1 cellular context compared by ENCODE assay signal in the genomic region with DNA sequence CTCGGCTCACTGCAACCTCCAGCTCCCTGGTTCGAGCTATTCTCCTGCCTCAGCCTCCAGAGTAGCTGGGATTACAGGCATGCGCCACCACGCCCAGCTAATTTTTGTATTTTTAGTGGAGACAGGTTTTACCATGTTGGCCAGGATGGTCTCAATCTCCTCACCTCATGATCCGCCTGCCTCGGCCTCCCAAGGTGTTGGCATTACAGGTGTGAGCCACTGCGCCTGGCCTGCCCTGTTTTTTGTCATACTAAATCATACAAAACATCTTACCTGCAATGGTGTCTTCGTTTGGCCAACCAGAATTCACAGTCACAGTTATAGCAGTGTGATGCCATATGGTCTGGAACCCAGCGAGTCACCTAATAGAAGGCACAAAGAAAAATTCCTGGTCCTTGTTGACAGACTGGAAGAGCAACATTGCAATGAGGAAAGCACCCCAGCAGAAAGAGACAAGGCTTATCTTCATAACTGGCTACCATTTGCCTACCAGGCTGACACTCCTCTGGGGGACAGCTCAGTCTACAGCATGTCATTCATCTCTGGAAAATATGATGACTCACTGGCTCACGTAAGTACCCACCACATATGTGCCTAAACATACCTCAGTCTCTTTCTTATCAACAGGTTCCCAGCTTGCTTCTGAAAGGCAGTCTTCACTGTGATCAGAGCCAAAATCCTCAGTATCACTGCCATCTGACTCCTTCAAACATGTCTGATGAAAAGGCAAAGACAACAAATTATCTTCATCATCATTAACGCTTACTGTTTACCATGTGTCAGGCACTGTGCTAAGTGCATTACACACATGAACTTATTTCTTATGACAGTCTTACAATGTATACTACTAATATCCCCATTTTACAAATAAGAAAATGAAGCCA.
TF ChIP-seq lines count a peak whose summit lies in the region.

No MANE protein-coding gene starts in this region.

TF ChIP-seq in K562, 482 proteins besides CTCF, POLR2A, EP300 and RAD21 (continued from another document and continues in another):
- TF ChIP-seq, protein P1, sequence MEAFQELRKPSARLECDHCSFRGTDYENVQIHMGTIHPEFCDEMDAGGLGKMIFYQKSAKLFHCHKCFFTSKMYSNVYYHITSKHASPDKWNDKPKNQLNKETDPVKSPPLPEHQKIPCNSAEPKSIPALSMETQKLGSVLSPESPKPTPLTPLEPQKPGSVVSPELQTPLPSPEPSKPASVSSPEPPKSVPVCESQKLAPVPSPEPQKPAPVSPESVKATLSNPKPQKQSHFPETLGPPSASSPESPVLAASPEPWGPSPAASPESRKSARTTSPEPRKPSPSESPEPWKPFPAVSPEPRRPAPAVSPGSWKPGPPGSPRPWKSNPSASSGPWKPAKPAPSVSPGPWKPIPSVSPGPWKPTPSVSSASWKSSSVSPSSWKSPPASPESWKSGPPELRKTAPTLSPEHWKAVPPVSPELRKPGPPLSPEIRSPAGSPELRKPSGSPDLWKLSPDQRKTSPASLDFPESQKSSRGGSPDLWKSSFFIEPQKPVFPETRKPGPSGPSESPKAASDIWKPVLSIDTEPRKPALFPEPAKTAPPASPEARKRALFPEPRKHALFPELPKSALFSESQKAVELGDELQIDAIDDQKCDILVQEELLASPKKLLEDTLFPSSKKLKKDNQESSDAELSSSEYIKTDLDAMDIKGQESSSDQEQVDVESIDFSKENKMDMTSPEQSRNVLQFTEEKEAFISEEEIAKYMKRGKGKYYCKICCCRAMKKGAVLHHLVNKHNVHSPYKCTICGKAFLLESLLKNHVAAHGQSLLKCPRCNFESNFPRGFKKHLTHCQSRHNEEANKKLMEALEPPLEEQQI (IDR thresholded peaks at IDR 0.05), result peak; percentile 89
- TF ChIP-seq, protein P2, sequence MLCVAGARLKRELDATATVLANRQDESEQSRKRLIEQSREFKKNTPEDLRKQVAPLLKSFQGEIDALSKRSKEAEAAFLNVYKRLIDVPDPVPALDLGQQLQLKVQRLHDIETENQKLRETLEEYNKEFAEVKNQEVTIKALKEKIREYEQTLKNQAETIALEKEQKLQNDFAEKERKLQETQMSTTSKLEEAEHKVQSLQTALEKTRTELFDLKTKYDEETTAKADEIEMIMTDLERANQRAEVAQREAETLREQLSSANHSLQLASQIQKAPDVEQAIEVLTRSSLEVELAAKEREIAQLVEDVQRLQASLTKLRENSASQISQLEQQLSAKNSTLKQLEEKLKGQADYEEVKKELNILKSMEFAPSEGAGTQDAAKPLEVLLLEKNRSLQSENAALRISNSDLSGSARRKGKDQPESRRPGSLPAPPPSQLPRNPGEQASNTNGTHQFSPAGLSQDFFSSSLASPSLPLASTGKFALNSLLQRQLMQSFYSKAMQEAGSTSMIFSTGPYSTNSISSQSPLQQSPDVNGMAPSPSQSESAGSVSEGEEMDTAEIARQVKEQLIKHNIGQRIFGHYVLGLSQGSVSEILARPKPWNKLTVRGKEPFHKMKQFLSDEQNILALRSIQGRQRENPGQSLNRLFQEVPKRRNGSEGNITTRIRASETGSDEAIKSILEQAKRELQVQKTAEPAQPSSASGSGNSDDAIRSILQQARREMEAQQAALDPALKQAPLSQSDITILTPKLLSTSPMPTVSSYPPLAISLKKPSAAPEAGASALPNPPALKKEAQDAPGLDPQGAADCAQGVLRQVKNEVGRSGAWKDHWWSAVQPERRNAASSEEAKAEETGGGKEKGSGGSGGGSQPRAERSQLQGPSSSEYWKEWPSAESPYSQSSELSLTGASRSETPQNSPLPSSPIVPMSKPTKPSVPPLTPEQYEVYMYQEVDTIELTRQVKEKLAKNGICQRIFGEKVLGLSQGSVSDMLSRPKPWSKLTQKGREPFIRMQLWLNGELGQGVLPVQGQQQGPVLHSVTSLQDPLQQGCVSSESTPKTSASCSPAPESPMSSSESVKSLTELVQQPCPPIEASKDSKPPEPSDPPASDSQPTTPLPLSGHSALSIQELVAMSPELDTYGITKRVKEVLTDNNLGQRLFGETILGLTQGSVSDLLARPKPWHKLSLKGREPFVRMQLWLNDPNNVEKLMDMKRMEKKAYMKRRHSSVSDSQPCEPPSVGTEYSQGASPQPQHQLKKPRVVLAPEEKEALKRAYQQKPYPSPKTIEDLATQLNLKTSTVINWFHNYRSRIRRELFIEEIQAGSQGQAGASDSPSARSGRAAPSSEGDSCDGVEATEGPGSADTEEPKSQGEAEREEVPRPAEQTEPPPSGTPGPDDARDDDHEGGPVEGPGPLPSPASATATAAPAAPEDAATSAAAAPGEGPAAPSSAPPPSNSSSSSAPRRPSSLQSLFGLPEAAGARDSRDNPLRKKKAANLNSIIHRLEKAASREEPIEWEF (CRISPR knock-in tag; IDR thresholded peaks at IDR 0.05), result peak; percentile 72; the same call in 1 of the 2 replicates
- TF ChIP-seq MYNN (IDR thresholded peaks at IDR 0.05) (peak; percentile 64; the same call in 1 of the 2 replicates), MYNN (CRISPR knock-in tag; IDR thresholded peaks at IDR 0.05) (no peak), STAG1 (CRISPR knock-in tag; IDR thresholded peaks at IDR 0.05; ENCODE audit: borderline replicate concordance) (no peak), GATAD2B (IDR thresholded peaks at IDR 0.05; ENCODE audit: borderline replicate concordance) (peak; percentile 96), CHD1 (IDR thresholded peaks at IDR 0.05; ENCODE audit: low read length) (no peak), FOXA1 (IDR thresholded peaks at IDR 0.05; ENCODE audit: borderline replicate concordance) (no peak), SMAD1 (IDR thresholded peaks at IDR 0.05; ENCODE audit: low read depth, low read length, partially characterized antibody) (no peak), POLR2H (tag; IDR thresholded peaks at IDR 0.05; ENCODE audit: low read depth) (no peak), TAF7 (tag; IDR thresholded peaks at IDR 0.05) (no peak), ZNF668 (CRISPR knock-in tag; IDR thresholded peaks at IDR 0.05) (no peak), SMC3 (conservative IDR thresholded peaks at IDR 0.05; ENCODE audit: insufficient read depth, low read depth, low read length) (no peak), ZNF24 (IDR thresholded peaks at IDR 0.05) (no peak; the same call in 1 of the 2 replicates), ATF1 (CRISPR knock-in tag; IDR thresholded peaks at IDR 0.05) (no peak), ATF1 (tag; IDR thresholded peaks at IDR 0.05) (peak; percentile 94), RBM17 (IDR thresholded peaks at IDR 0.05; ENCODE audit: borderline replicate concordance, low read depth, low read length) (no peak), ZNF217 (CRISPR knock-in tag; IDR thresholded peaks at IDR 0.05) (no peak), ZNF282 (CRISPR knock-in tag; IDR thresholded peaks at IDR 0.05) (no peak), MTA3 (IDR thresholded peaks at IDR 0.05; ENCODE audit: borderline replicate concordance) (peak; percentile 88)
- TF ChIP-seq, protein P3, sequence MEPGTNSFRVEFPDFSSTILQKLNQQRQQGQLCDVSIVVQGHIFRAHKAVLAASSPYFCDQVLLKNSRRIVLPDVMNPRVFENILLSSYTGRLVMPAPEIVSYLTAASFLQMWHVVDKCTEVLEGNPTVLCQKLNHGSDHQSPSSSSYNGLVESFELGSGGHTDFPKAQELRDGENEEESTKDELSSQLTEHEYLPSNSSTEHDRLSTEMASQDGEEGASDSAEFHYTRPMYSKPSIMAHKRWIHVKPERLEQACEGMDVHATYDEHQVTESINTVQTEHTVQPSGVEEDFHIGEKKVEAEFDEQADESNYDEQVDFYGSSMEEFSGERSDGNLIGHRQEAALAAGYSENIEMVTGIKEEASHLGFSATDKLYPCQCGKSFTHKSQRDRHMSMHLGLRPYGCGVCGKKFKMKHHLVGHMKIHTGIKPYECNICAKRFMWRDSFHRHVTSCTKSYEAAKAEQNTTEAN (CRISPR knock-in tag; IDR thresholded peaks at IDR 0.05), result no peak
- TF ChIP-seq, protein P4, sequence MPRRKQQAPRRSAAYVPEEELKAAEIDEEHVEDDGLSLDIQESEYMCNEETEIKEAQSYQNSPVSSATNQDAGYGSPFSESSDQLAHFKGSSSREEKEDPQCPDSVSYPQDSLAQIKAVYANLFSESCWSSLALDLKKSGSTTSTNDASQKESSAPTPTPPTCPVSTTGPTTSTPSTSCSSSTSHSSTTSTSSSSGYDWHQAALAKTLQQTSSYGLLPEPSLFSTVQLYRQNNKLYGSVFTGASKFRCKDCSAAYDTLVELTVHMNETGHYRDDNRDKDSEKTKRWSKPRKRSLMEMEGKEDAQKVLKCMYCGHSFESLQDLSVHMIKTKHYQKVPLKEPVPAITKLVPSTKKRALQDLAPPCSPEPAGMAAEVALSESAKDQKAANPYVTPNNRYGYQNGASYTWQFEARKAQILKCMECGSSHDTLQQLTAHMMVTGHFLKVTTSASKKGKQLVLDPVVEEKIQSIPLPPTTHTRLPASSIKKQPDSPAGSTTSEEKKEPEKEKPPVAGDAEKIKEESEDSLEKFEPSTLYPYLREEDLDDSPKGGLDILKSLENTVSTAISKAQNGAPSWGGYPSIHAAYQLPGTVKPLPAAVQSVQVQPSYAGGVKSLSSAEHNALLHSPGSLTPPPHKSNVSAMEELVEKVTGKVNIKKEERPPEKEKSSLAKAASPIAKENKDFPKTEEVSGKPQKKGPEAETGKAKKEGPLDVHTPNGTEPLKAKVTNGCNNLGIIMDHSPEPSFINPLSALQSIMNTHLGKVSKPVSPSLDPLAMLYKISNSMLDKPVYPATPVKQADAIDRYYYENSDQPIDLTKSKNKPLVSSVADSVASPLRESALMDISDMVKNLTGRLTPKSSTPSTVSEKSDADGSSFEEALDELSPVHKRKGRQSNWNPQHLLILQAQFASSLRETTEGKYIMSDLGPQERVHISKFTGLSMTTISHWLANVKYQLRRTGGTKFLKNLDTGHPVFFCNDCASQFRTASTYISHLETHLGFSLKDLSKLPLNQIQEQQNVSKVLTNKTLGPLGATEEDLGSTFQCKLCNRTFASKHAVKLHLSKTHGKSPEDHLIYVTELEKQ (CRISPR knock-in tag; IDR thresholded peaks at IDR 0.05), result no peak
- TF ChIP-seq, protein P5, sequence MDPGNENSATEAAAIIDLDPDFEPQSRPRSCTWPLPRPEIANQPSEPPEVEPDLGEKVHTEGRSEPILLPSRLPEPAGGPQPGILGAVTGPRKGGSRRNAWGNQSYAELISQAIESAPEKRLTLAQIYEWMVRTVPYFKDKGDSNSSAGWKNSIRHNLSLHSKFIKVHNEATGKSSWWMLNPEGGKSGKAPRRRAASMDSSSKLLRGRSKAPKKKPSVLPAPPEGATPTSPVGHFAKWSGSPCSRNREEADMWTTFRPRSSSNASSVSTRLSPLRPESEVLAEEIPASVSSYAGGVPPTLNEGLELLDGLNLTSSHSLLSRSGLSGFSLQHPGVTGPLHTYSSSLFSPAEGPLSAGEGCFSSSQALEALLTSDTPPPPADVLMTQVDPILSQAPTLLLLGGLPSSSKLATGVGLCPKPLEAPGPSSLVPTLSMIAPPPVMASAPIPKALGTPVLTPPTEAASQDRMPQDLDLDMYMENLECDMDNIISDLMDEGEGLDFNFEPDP (CRISPR knock-in tag; IDR thresholded peaks at IDR 0.05), result no peak
- TF ChIP-seq, protein P6, sequence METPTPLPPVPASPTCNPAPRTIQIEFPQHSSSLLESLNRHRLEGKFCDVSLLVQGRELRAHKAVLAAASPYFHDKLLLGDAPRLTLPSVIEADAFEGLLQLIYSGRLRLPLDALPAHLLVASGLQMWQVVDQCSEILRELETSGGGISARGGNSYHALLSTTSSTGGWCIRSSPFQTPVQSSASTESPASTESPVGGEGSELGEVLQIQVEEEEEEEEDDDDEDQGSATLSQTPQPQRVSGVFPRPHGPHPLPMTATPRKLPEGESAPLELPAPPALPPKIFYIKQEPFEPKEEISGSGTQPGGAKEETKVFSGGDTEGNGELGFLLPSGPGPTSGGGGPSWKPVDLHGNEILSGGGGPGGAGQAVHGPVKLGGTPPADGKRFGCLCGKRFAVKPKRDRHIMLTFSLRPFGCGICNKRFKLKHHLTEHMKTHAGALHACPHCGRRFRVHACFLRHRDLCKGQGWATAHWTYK (CRISPR knock-in tag; IDR thresholded peaks at IDR 0.05), result 0 out of 2 replicates have a peak, but pooled peaks have one; percentile 63
- TF ChIP-seq, protein P7, sequence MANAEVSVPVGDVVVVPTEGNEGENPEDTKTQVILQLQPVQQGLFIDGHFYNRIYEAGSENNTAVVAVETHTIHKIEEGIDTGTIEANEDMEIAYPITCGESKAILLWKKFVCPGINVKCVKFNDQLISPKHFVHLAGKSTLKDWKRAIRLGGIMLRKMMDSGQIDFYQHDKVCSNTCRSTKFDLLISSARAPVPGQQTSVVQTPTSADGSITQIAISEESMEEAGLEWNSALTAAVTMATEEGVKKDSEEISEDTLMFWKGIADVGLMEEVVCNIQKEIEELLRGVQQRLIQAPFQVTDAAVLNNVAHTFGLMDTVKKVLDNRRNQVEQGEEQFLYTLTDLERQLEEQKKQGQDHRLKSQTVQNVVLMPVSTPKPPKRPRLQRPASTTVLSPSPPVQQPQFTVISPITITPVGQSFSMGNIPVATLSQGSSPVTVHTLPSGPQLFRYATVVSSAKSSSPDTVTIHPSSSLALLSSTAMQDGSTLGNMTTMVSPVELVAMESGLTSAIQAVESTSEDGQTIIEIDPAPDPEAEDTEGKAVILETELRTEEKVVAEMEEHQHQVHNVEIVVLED (CRISPR knock-in tag; IDR thresholded peaks at IDR 0.05), result no peak
- TF ChIP-seq, protein P8, sequence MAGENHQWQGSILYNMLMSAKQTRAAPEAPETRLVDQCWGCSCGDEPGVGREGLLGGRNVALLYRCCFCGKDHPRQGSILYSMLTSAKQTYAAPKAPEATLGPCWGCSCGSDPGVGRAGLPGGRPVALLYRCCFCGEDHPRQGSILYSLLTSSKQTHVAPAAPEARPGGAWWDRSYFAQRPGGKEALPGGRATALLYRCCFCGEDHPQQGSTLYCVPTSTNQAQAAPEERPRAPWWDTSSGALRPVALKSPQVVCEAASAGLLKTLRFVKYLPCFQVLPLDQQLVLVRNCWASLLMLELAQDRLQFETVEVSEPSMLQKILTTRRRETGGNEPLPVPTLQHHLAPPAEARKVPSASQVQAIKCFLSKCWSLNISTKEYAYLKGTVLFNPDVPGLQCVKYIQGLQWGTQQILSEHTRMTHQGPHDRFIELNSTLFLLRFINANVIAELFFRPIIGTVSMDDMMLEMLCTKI (IDR thresholded peaks at IDR 0.05; ENCODE audit: partially characterized antibody), result no peak
- TF ChIP-seq, protein P9, sequence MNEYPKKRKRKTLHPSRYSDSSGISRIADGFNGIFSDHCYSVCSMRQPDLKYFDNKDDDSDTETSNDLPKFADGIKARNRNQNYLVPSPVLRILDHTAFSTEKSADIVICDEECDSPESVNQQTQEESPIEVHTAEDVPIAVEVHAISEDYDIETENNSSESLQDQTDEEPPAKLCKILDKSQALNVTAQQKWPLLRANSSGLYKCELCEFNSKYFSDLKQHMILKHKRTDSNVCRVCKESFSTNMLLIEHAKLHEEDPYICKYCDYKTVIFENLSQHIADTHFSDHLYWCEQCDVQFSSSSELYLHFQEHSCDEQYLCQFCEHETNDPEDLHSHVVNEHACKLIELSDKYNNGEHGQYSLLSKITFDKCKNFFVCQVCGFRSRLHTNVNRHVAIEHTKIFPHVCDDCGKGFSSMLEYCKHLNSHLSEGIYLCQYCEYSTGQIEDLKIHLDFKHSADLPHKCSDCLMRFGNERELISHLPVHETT (CRISPR knock-in tag; conservative IDR thresholded peaks at IDR 0.05 in 1 of 2, IDR thresholded peaks at IDR 0.05 in 1 of 2), result peak in 1 of 2 experiments; percentile 82; a peak in 2 of 4 replicates
- TF ChIP-seq, protein P10, sequence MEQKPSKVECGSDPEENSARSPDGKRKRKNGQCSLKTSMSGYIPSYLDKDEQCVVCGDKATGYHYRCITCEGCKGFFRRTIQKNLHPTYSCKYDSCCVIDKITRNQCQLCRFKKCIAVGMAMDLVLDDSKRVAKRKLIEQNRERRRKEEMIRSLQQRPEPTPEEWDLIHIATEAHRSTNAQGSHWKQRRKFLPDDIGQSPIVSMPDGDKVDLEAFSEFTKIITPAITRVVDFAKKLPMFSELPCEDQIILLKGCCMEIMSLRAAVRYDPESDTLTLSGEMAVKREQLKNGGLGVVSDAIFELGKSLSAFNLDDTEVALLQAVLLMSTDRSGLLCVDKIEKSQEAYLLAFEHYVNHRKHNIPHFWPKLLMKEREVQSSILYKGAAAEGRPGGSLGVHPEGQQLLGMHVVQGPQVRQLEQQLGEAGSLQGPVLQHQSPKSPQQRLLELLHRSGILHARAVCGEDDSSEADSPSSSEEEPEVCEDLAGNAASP (IDR thresholded peaks at IDR 0.05), result no peak
